Comparison of ENCODE assay signal across 12 cellular contexts in genomic region chr11:115548878-115549528, GRCh38. TPM values are rescaled to one million over a fixed set of nuclear protein-coding genes. Genes with fewer than 3 reads are reported as not detected.
DNase-seq lines count a peak whose midpoint lies in the region; ATAC-seq lines count a peak whose summit lies in the region.
"Had no signal": no experiment of that assay in that cellular context is flagged by ENCODE, and none has a peak within 500 bp of the region (broad histone marks: within the 10 kb centered on the region; RNA-seq: fewer than 3 reads in every experiment).

No MANE protein-coding gene starts in this region.

- ATAC-seq in HG02642 (IDR thresholded peaks at IDR 0.05; ENCODE audit: poor library complexity, unreplicated experiment) (no peak), HG03457 (IDR thresholded peaks at IDR 0.05; ENCODE audit: unreplicated experiment) (no peak)
- ATAC-seq: esophagus mucosa, PC-3 had no signal

- H3K4me3 ChIP-seq in NT2/D1 (ENCODE audit: insufficient read length, low read depth): no peak overlapping the region

- no peaks in the 10 kb centered on the region for H3K9me3 ChIP-seq in NT2/D1 (ENCODE audit: insufficient read depth, low read length)

- no peaks in the 10 kb centered on the region for H3K36me3 ChIP-seq in NT2/D1 (ENCODE audit: insufficient read depth, insufficient read length, low read length)

- H3K27me3 ChIP-seq in NT2/D1 (ENCODE audit: insufficient read depth, insufficient read length): no peaks in the 10 kb centered on the region

- DNase-seq in ACHN (peak; percentile 45), HT-29 (ENCODE audit: low spot score) (peak; percentile 92), NT2/D1 (ENCODE audit: low read depth, low spot score) (peak; percentile 76), kidney tubule cell (ENCODE audit: low spot score) (peak; percentile 88), NCI-H524 treated with DMSO at 0.1 percent for 48 hours (lab: John Stamatoyannopoulos, UW) (no peak), NCI-H1092 (lab: John Stamatoyannopoulos, UW) (no peak)
- DNase-seq: activated T-cell treated with anti-CD3 and anti-CD28 coated beads, Interleukin-2, amount 50 U/mL, for 24 hours; PC-3; SW 1271 had no signal

- no peak overlapping the region for H3K9ac ChIP-seq in NT2/D1 (ENCODE audit: insufficient read length, low read depth)

- in situ Hi-C loops in ACHN (cut with HindIII; ENCODE audit: low pct_ligation_motif_present, low pct_unique_long_range_greater_than_20kb, low sequenced_read_pairs): no loop called here

- peaks cover 5% of the 10 kb centered on the region for H3K4me1 ChIP-seq in NT2/D1 (ENCODE audit: insufficient read depth, insufficient read length)

RNA-seq across cellular contexts. Expression of gene CADM1, which starts 44.8 kb away (rescaled TPM):
- total RNA-seq in HT-29 (2014; rRNA removed; shearing (Covaris generic)): not detected in 2 replicates

Comparison
In these comparisons a context has a peak if more than half of its experiments do, and no peak if none do; other contexts are left out.
1. DNase-seq: peak in ACHN (single experiment), HT-29 (single experiment), NT2/D1 (single experiment) and kidney tubule cell (single experiment); none in NCI-H524 treated with DMSO at 0.1 percent for 48 hours (single experiment) and NCI-H1092 (single experiment).